8 cellular contexts compared by ENCODE assay signal in genomic region chr4:145234086-145234694, GRCh38. TPM values are rescaled to one million over a fixed set of nuclear protein-coding genes. Genes with fewer than 3 reads are reported as not detected.
DNase-seq lines count a peak whose midpoint lies in the region; ATAC-seq and TF ChIP-seq lines count a peak whose summit lies in the region.

No MANE protein-coding gene starts in this region.

- H3K9me3 ChIP-seq in CD4-positive, alpha-beta memory T cell (ENCODE audit: control insufficient read depth in 1 of 2, low read length in 2 of 2) = no peaks in the 10 kb centered on the region
- no peaks in the 10 kb centered on the region for H3K9me3 ChIP-seq in thoracic aorta

- H3K9me3 Mint-ChIP-seq in CD4-positive, alpha-beta memory T cell = peaks cover 0 to 6% (median 1%) of the 10 kb centered on the region in 8 donors
- peaks cover 7% of the 10 kb centered on the region for H3K9me3 Mint-ChIP-seq in nephron progenitor cell

- H3K27me3 Mint-ChIP-seq in CD4-positive, alpha-beta memory T cell = peaks cover 0 to 10% of the 10 kb centered on the region in 2 donors
- no peaks in the 10 kb centered on the region for H3K27me3 Mint-ChIP-seq in nephron progenitor cell (ENCODE audit: low read depth, poor library complexity)

- CTCF ChIA-PET in CD4-positive, alpha-beta memory T cell (lab: Charles Lee; ENCODE audit: partially characterized antibody) = interaction anchor here (0.7 to 3.8 kb wide), 11 partner anchors 9 to 385 kb away, joined by 3 to 29 read pairs (median 4); no protein-coding TSS in a partner anchor

- no peak overlapping the region for H3K4me3 ChIP-seq in CD4-positive, alpha-beta memory T cell (ENCODE audit: low read length in 2 of 2)
- H3K4me3 ChIP-seq in epithelial cell of proximal tubule (ENCODE audit: low read depth, low read length) (no peak overlapping the region), thoracic aorta (no peak overlapping the region)

- no peaks in the 10 kb centered on the region for H3K36me3 ChIP-seq in CD4-positive, alpha-beta memory T cell (ENCODE audit: insufficient read depth, low read length)
- no peaks in the 10 kb centered on the region for H3K36me3 ChIP-seq in thoracic aorta

- H3K27me3 ChIP-seq in CD4-positive, alpha-beta memory T cell (ENCODE audit: insufficient read depth, low read length) = no peaks in the 10 kb centered on the region
- no peaks in the 10 kb centered on the region for H3K27me3 ChIP-seq in thoracic aorta (replicated peaks; ENCODE audit: insufficient read depth)

- TF ChIP-seq CTCF in epithelial cell of proximal tubule (conservative IDR thresholded peaks at IDR 0.05; ENCODE audit: low read depth, low read length) = peak; percentile 99
- TF ChIP-seq CTCF in nephron progenitor cell (IDR thresholded peaks at IDR 0.05) = peak; percentile 90
- peak; percentile 42 for TF ChIP-seq CTCF in thoracic aorta (IDR thresholded peaks at IDR 0.05)

- peak; percentile 31 to 55 (median 43) for DNase-seq in CD4-positive, alpha-beta memory T cell
- peak; percentile 4 for DNase-seq in NCI-H446 treated with DMSO at 0.1 percent for 48 hours (lab: John Stamatoyannopoulos, UW)
- DNase-seq in activated CD4-positive, alpha-beta T cell treated with anti-CD3 and anti-CD28 coated beads, Interleukin-2, amount 50 U/mL, for 4 hours = peak; percentile 43
- peak; percentile 2 for DNase-seq in epithelial cell of proximal tubule (ENCODE audit: low read depth)
- DNase-seq in nephron progenitor cell = peak; percentile 54
- DNase-seq in thoracic aorta (ENCODE audit: low spot score) = no peak

- no peak overlapping the region for H3K27ac ChIP-seq in CD4-positive, alpha-beta memory T cell (ENCODE audit: low read depth, low read length)
- H3K27ac ChIP-seq in thoracic aorta = no peak overlapping the region

- no peaks in the 10 kb centered on the region for H3K4me1 ChIP-seq in CD4-positive, alpha-beta memory T cell (ENCODE audit: insufficient read depth, low read length)
- peaks cover 0 to 3% of the 10 kb centered on the region in 2 donors for H3K4me1 ChIP-seq in thoracic aorta (ENCODE audit: control insufficient read depth in 1 of 2, low read depth in 2 of 2)

- no peak overlapping the region for H3K27ac Mint-ChIP-seq in CD4-positive, alpha-beta memory T cell
- H3K27ac Mint-ChIP-seq in nephron progenitor cell = no peak overlapping the region

- POLR2A ChIA-PET in CD4-positive, alpha-beta memory T cell (lab: Charles Lee; ENCODE audit: partially characterized antibody) = no interaction called here

- no peak overlapping the region for H3K4me3 Mint-ChIP-seq in CD4-positive, alpha-beta memory T cell
- no peak overlapping the region for H3K4me3 Mint-ChIP-seq in nephron progenitor cell

- H3K36me3 Mint-ChIP-seq in CD4-positive, alpha-beta memory T cell = no peaks in the 10 kb centered on the region
- no peaks in the 10 kb centered on the region for H3K36me3 Mint-ChIP-seq in nephron progenitor cell (ENCODE audit: low read depth)

- ATAC-seq in GM18907 (IDR thresholded peaks at IDR 0.05; ENCODE audit: unreplicated experiment) (peak; percentile 99), HG03103 (IDR thresholded peaks at IDR 0.05; ENCODE audit: low read depth, unreplicated experiment) (peak; percentile 93), thoracic aorta (ENCODE audit: insufficient number of reproducible peaks, low FRiP score, low read depth) (no peak)

- H3K4me1 Mint-ChIP-seq in CD4-positive, alpha-beta memory T cell = no peaks in the 10 kb centered on the region
- no peaks in the 10 kb centered on the region for H3K4me1 Mint-ChIP-seq in nephron progenitor cell

- intact Hi-C loops in CD4-positive, alpha-beta memory T cell (cut with micrococcal nuclease) = loop anchor here (1.0 to 5.0 kb wide), 3 partner anchors 323 to 1863 kb away; no protein-coding TSS in a partner anchor

RNA-seq across cellular contexts. Expression of gene OTUD4, which starts 53.8 kb away (rescaled TPM):
- 10 to 100 TPM; 60.1 to 61.3 TPM for total RNA-seq in CD4-positive, alpha-beta memory T cell
- 10 to 100 TPM; 10.2 to 20.7 TPM for polyA plus RNA-seq in CD4-positive, alpha-beta memory T cell
- total RNA-seq in epithelial cell of proximal tubule (17.2 and 20.0 TPM in 2 replicates), thoracic aorta (10 to 100 TPM; 46.7 to 57.2 TPM)

Comparison
In these comparisons a context has a peak if more than half of its experiments do, and no peak if none do; other contexts are left out.
1. CTCF ChIP-seq: peak in every context shown above with its lines; median percentile 99 in epithelial cell of proximal tubule; 90 in nephron progenitor cell; 42 in thoracic aorta.